34 cellular contexts compared by ENCODE assay signal in genomic region chr5:151602806-151603205, GRCh38. TPM values are rescaled to one million over a fixed set of nuclear protein-coding genes. Genes with fewer than 3 reads are reported as not detected.
"Had no signal": no experiment of that assay in that cellular context is flagged by ENCODE, and none has a peak within 500 bp of the region (broad histone marks: within the 10 kb centered on the region; RNA-seq: fewer than 3 reads in every experiment).

No MANE protein-coding gene starts in this region.

- H3K4me3 Mint-ChIP-seq: activated CD4-positive, alpha-beta memory T cell treated with anti-CD3 and anti-CD28 coated beads for 36 hours; activated CD4-positive, alpha-beta T cell treated with anti-CD3 and anti-CD28 coated beads, Interleukin-2, amount 10 ng/mL, durations not matched to agents 24 days and 14 days; activated naive CD4-positive, alpha-beta T cell treated with anti-CD3 and anti-CD28 coated beads for 36 hours; activated T-helper 1 cell treated with anti-CD3 and anti-CD28 coated beads, Interleukin-12 subunit alpha, Interleukin-12 subunit beta, Interleukin-2, Interleukin-4 antibody, amounts not matched to agents 30 ng/mL and 10 ng/mL and 1 ng/mL, durations not matched to agents 14 hours and 24 hours and 36 hours; dendritic cell treated with granulocyte-macrophage colony-stimulating factor and Interleukin-4, amounts not matched to agents 40 ng/mL and 50 ng/mL, for 4 days; endodermal cell; naive B cell; nephron progenitor cell; stimulated activated memory B cell treated with anti-CD40 and anti-IgM and Interleukin-4, amounts not matched to agents 10 μg/mL and 1 μg/mL and 100 μg/mL, for 72 hours; stimulated activated naive CD8-positive, alpha-beta T cell treated with anti-CD3 and anti-CD28 coated beads, Interleukin-15, amount 100 ng/mL, for 72 hours; T-helper 17 cell had no signal

- H3K27me3 ChIP-seq: cardiac muscle cell, right lobe of liver, thyroid gland, upper lobe of left lung had no signal

- H3K9me3 Mint-ChIP-seq: activated CD4-positive, alpha-beta memory T cell treated with anti-CD3 and anti-CD28 coated beads for 36 hours; activated CD4-positive, alpha-beta T cell treated with anti-CD3 and anti-CD28 coated beads, Interleukin-2, amount 10 ng/mL, durations not matched to agents 24 days and 14 days; activated naive CD4-positive, alpha-beta T cell treated with anti-CD3 and anti-CD28 coated beads for 36 hours; activated T-helper 1 cell treated with anti-CD3 and anti-CD28 coated beads, Interleukin-12 subunit alpha, Interleukin-12 subunit beta, Interleukin-2, Interleukin-4 antibody, amounts not matched to agents 30 ng/mL and 10 ng/mL and 1 ng/mL, durations not matched to agents 14 hours and 24 hours and 36 hours; dendritic cell treated with granulocyte-macrophage colony-stimulating factor and Interleukin-4, amounts not matched to agents 40 ng/mL and 50 ng/mL, for 4 days; endodermal cell; naive B cell; nephron progenitor cell; stimulated activated memory B cell treated with anti-CD40 and anti-IgM and Interleukin-4, amounts not matched to agents 10 μg/mL and 1 μg/mL and 100 μg/mL, for 72 hours; stimulated activated naive CD8-positive, alpha-beta T cell treated with anti-CD3 and anti-CD28 coated beads, Interleukin-15, amount 100 ng/mL, for 72 hours had no signal

- H3K36me3 Mint-ChIP-seq: activated CD4-positive, alpha-beta memory T cell treated with anti-CD3 and anti-CD28 coated beads for 36 hours; naive B cell; stimulated activated memory B cell treated with anti-CD40 and anti-IgM and Interleukin-4, amounts not matched to agents 10 μg/mL and 1 μg/mL and 100 μg/mL, for 72 hours had no signal

- ATAC-seq: activated CD4-positive, CD25-positive, alpha-beta regulatory T cell treated with anti-CD3 and anti-CD28 coated beads, Interleukin-2, amount 50 U/mL, for 24 hours; esophagus mucosa; left ventricle myocardium superior; right lobe of liver; stimulated activated memory B cell treated with anti-CD40 and anti-IgM and Interleukin-4, amounts not matched to agents 10 μg/mL and 1 μg/mL and 100 μg/mL, for 72 hours; stimulated activated naive CD8-positive, alpha-beta T cell treated with anti-CD3 and anti-CD28 coated beads, Interleukin-15, amount 100 ng/mL, for 72 hours; T-helper 17 cell had no signal

- FAIRE-seq: islet of Langerhans, small intestine had no signal

- H3K4me1 Mint-ChIP-seq: activated CD4-positive, alpha-beta T cell treated with anti-CD3 and anti-CD28 coated beads, Interleukin-2, amount 10 ng/mL, durations not matched to agents 24 days and 14 days; naive B cell; stimulated activated memory B cell treated with anti-CD40 and anti-IgM and Interleukin-4, amounts not matched to agents 10 μg/mL and 1 μg/mL and 100 μg/mL, for 72 hours had no signal

- H3K4me1 ChIP-seq: right lobe of liver, thyroid gland, upper lobe of left lung had no signal

- H3K27ac ChIP-seq: cardiac muscle cell, neutrophil, right lobe of liver, thyroid gland, upper lobe of left lung, WERI-Rb-1 had no signal

- H3K36me3 ChIP-seq: cardiac muscle cell, neutrophil, right lobe of liver, thyroid gland, upper lobe of left lung, WERI-Rb-1 had no signal

- H3K27me3 Mint-ChIP-seq: activated CD4-positive, alpha-beta memory T cell treated with anti-CD3 and anti-CD28 coated beads for 36 hours; stimulated activated naive CD8-positive, alpha-beta T cell treated with anti-CD3 and anti-CD28 coated beads, Interleukin-15, amount 100 ng/mL, for 72 hours had no signal

- H3K4me3 ChIP-seq: cardiac muscle cell, right lobe of liver, thyroid gland, upper lobe of left lung had no signal

- DNase-seq: activated CD4-positive, alpha-beta memory T cell treated with anti-CD3 and anti-CD28 coated beads for 36 hours; activated CD4-positive, alpha-beta T cell treated with anti-CD3 and anti-CD28 coated beads, Interleukin-2, amount 10 ng/mL, durations not matched to agents 24 days and 14 days; activated CD8-positive, alpha-beta memory T cell treated with anti-CD3 and anti-CD28 coated beads, Interleukin-2, amount 50 U/mL, for 4 hours; activated effector memory CD4-positive, alpha-beta T cell treated with anti-CD3 and anti-CD28 coated beads, Interleukin-2, amount 50 U/mL, for 16 hours; activated naive CD4-positive, alpha-beta T cell treated with anti-CD3 and anti-CD28 coated beads for 36 hours; activated T-cell treated with anti-CD3 and anti-CD28 coated beads, Interleukin-2, amount 50 U/mL, for 1 hour; amygdala; endodermal cell; foreskin melanocyte; left ventricle myocardium superior; naive B cell; nephron progenitor cell; right lobe of liver; small intestine; stimulated activated CD4-positive, alpha-beta T cell treated with anti-CD3 and anti-CD28 coated beads, Interleukin-4, amount 100 ng/mL, for 4 hours; stimulated activated CD8-positive, alpha-beta memory T cell treated with anti-CD3 and anti-CD28 coated beads, Interleukin-4, amount 100 ng/mL, for 48 hours; stimulated activated naive CD8-positive, alpha-beta T cell treated with anti-CD3 and anti-CD28 coated beads, Interleukin-15, amount 100 ng/mL, for 72 hours; substantia nigra; T-helper 17 cell; T1000; thyroid gland; upper lobe of left lung; WERI-Rb-1 had no signal

- H3K27ac Mint-ChIP-seq: activated CD4-positive, alpha-beta memory T cell treated with anti-CD3 and anti-CD28 coated beads for 36 hours; activated CD4-positive, alpha-beta T cell treated with anti-CD3 and anti-CD28 coated beads, Interleukin-2, amount 10 ng/mL, durations not matched to agents 24 days and 14 days; activated naive CD4-positive, alpha-beta T cell treated with anti-CD3 and anti-CD28 coated beads for 36 hours; activated T-helper 1 cell treated with anti-CD3 and anti-CD28 coated beads, Interleukin-12 subunit alpha, Interleukin-12 subunit beta, Interleukin-2, Interleukin-4 antibody, amounts not matched to agents 30 ng/mL and 10 ng/mL and 1 ng/mL, durations not matched to agents 14 hours and 24 hours and 36 hours; endodermal cell; naive B cell; nephron progenitor cell; stimulated activated memory B cell treated with anti-CD40 and anti-IgM and Interleukin-4, amounts not matched to agents 10 μg/mL and 1 μg/mL and 100 μg/mL, for 72 hours; stimulated activated naive CD8-positive, alpha-beta T cell treated with anti-CD3 and anti-CD28 coated beads, Interleukin-15, amount 100 ng/mL, for 72 hours; T-helper 17 cell had no signal

- H3K9me3 ChIP-seq: neutrophil, right lobe of liver, thyroid gland, upper lobe of left lung had no signal

RNA-seq across cellular contexts. Expression of gene FAT2, which starts 11.7 kb away (rescaled TPM):
- total RNA-seq: activated CD4-positive, alpha-beta memory T cell treated with anti-CD3 and anti-CD28 coated beads for 36 hours; activated CD4-positive, alpha-beta T cell treated with anti-CD3 and anti-CD28 coated beads, Interleukin-2, amount 10 ng/mL, durations not matched to agents 24 days and 14 days; activated CD8-positive, alpha-beta memory T cell treated with anti-CD3 and anti-CD28 coated beads for 36 hours; activated naive CD4-positive, alpha-beta T cell treated with anti-CD3 and anti-CD28 coated beads for 36 hours; activated T-helper 1 cell treated with anti-CD3 and anti-CD28 coated beads, Interleukin-12 subunit alpha, Interleukin-12 subunit beta, Interleukin-2, Interleukin-4 antibody, amounts not matched to agents 30 ng/mL and 10 ng/mL and 1 ng/mL, durations not matched to agents 14 hours and 24 hours and 36 hours; left ventricle myocardium superior; lung microvascular endothelial cell; posterior vena cava; right lobe of liver; T-helper 17 cell had no signal
